ENCODE assay signal across 23 cellular contexts in the genomic region with DNA sequence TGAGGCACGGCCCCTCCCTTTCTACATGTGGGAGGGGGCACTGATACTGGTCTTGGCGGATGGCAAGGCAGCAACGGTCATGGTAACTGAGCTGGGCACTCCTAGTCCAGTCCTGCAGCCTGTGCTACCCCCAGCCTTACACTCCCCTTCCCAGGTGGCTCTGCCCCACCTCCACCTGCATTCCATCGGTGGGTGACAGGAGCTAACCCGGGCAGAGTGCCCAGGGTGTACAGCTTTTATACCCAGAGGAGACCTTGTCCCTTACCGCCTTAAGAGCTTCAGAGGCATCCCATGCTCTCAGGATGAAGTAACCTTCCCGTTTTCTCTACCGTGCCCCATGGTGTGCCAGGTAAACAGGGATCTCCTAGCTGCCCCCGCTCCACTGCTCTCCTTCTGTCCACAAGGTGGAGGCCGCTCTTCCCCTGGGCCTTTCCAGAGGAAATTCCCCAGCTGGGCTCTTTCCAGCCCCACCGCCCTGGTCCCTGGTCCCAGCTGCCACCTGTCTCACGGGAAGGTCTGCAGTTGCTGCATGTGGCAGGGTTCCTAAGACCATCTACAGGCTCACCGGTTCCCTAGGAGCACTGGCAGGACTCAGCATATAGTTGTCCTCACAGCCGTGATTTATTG. TPM values are rescaled to one million over a fixed set of nuclear protein-coding genes. Genes with fewer than 3 reads are reported as not detected.
DNase-seq lines count a peak whose midpoint lies in the region; ATAC-seq and TF ChIP-seq lines count a peak whose summit lies in the region.
"Had no signal": no experiment of that assay in that cellular context is flagged by ENCODE, and none has a peak within 500 bp of the region (broad histone marks: within the 10 kb centered on the region; RNA-seq: fewer than 3 reads in every experiment).

No MANE protein-coding gene starts in this region.

- H3K4me3 Mint-ChIP-seq in MCF 10A (ENCODE audit: unreplicated experiment) = no peak overlapping the region
- H3K4me3 Mint-ChIP-seq in nephron progenitor cell = no peak overlapping the region
- no peak overlapping the region for H3K4me3 Mint-ChIP-seq in T-helper 2 cell treated with Interferon-gamma antibody and Interleukin-4, amounts not matched to agents 5 μg/mL and 100 μg/mL, for 36 hours
- H3K4me3 Mint-ChIP-seq: activated naive CD8-positive, alpha-beta T cell; B cell; naive thymus-derived CD8-positive, alpha-beta T cell had no signal

- no peaks in the 10 kb centered on the region for H4K20me1 ChIP-seq in mammary epithelial cell (ENCODE audit: insufficient read depth, low read length)

- H3K4me3 ChIP-seq in mammary epithelial cell (replicated peaks in 1 of 3; ENCODE audit: insufficient read depth in 1 of 3, low read depth in 2 of 3, low read length in 3 of 3) = no peak overlapping the region
- no peak overlapping the region for H3K4me3 ChIP-seq in H7 (ENCODE audit: insufficient read depth, low read depth, low read length)
- H3K4me3 ChIP-seq: ovary, right lobe of liver, upper lobe of left lung had no signal

- dilution Hi-C loops in mammary epithelial cell (cut with HindIII; ENCODE audit: low sequenced_read_pairs) = loop anchor here (5.0 kb wide), 2 partner anchors 72 to 98 kb away; no protein-coding TSS in a partner anchor

- H3K27me3 Mint-ChIP-seq in MCF 10A (ENCODE audit: insufficient read depth, unreplicated experiment) (no peaks in the 10 kb centered on the region), nephron progenitor cell (ENCODE audit: low read depth, poor library complexity) (no peaks in the 10 kb centered on the region)
- no peaks in the 10 kb centered on the region for H3K27me3 Mint-ChIP-seq in T-helper 2 cell treated with Interferon-gamma antibody and Interleukin-4, amounts not matched to agents 5 μg/mL and 100 μg/mL, for 36 hours (ENCODE audit: low read depth)
- H3K27me3 Mint-ChIP-seq: activated naive CD8-positive, alpha-beta T cell; B cell; naive thymus-derived CD8-positive, alpha-beta T cell had no signal

- in situ Hi-C loops in mammary epithelial cell (cut with MboI; ENCODE audit: low sequenced_read_pairs in 2 of 2) = no loop called here

- H3K4me1 Mint-ChIP-seq in MCF 10A (ENCODE audit: insufficient read depth, unreplicated experiment) (no peaks in the 10 kb centered on the region), nephron progenitor cell (no peaks in the 10 kb centered on the region)
- no peaks in the 10 kb centered on the region for H3K4me1 Mint-ChIP-seq in T-helper 2 cell treated with Interferon-gamma antibody and Interleukin-4, amounts not matched to agents 5 μg/mL and 100 μg/mL, for 36 hours (ENCODE audit: low read depth)
- H3K4me1 Mint-ChIP-seq: naive thymus-derived CD8-positive, alpha-beta T cell had no signal

- H3K27ac Mint-ChIP-seq in MCF 10A (ENCODE audit: low read depth, unreplicated experiment) (peak overlapping the region; percentile 47), nephron progenitor cell (peak overlapping the region; percentile 55)
- H3K27ac Mint-ChIP-seq in T-helper 2 cell treated with Interferon-gamma antibody and Interleukin-4, amounts not matched to agents 5 μg/mL and 100 μg/mL, for 36 hours = no peak overlapping the region
- H3K27ac Mint-ChIP-seq: activated naive CD8-positive, alpha-beta T cell; B cell had no signal

- intact Hi-C loops in MCF 10A (cut with micrococcal nuclease) = no loop called here
- intact Hi-C loops in mammary epithelial cell (cut with micrococcal nuclease) = no loop called here

- 68% methylated on average over 12 of the region's 14 CpGs for WGBS in mammary epithelial cell (ENCODE audit: low coverage, missing lambda C conversion rate)

- H3K4me1 ChIP-seq in mammary epithelial cell (ENCODE audit: insufficient read depth, low read length) = no peaks in the 10 kb centered on the region
- H3K4me1 ChIP-seq: right lobe of liver, upper lobe of left lung had no signal

- TF ChIP-seq CTCF in MCF 10A (IDR thresholded peaks at IDR 0.05; ENCODE audit: unreplicated experiment) = no peak
- TF ChIP-seq CTCF in mammary epithelial cell (conservative IDR thresholded peaks at IDR 0.05 in 1 of 2, IDR thresholded peaks at IDR 0.05 in 1 of 2; ENCODE audit: extremely low read depth in 1 of 2, insufficient read depth in 1 of 2, low read depth in 1 of 2, low read length in 2 of 2) = no peak
- TF ChIP-seq CTCF in nephron progenitor cell (IDR thresholded peaks at IDR 0.05) = no peak

- H3K36me3 ChIP-seq in mammary epithelial cell (ENCODE audit: insufficient read depth, low read length) (peaks cover 4% of the 10 kb centered on the region), H7 (replicated peaks; ENCODE audit: control insufficient read depth, insufficient read depth, low read length) (peaks cover 8% of the 10 kb centered on the region)
- H3K36me3 ChIP-seq: ovary, right lobe of liver had no signal

- H3K36me3 Mint-ChIP-seq in MCF 10A (ENCODE audit: insufficient read depth, unreplicated experiment) (peaks cover 16% of the 10 kb centered on the region), nephron progenitor cell (ENCODE audit: low read depth) (peaks cover 33% of the 10 kb centered on the region)
- H3K36me3 Mint-ChIP-seq in T-helper 2 cell treated with Interferon-gamma antibody and Interleukin-4, amounts not matched to agents 5 μg/mL and 100 μg/mL, for 36 hours (ENCODE audit: low read depth) = peaks cover 27% of the 10 kb centered on the region

- CTCF ChIA-PET in MCF 10A (lab: Yijun Ruan, JAX) = no interaction called here
- CTCF ChIA-PET in mammary epithelial cell (lab: Charles Lee; ENCODE audit: low non-redundant PET) = no interaction called here

- no peak overlapping the region for H2AFZ ChIP-seq in mammary epithelial cell (ENCODE audit: low read depth, low read length)

- POLR2A ChIA-PET in MCF 10A (lab: Yijun Ruan, JAX) = no interaction called here

- H3K9me3 Mint-ChIP-seq in MCF 10A (ENCODE audit: unreplicated experiment) = no peaks in the 10 kb centered on the region
- H3K9me3 Mint-ChIP-seq in nephron progenitor cell = no peaks in the 10 kb centered on the region
- no peaks in the 10 kb centered on the region for H3K9me3 Mint-ChIP-seq in T-helper 2 cell treated with Interferon-gamma antibody and Interleukin-4, amounts not matched to agents 5 μg/mL and 100 μg/mL, for 36 hours
- H3K9me3 Mint-ChIP-seq: naive thymus-derived CD8-positive, alpha-beta T cell had no signal

- no peak for ATAC-seq in GM19452 (IDR thresholded peaks at IDR 0.05; ENCODE audit: unreplicated experiment)
- ATAC-seq: naive thymus-derived CD8-positive, alpha-beta T cell had no signal

- no peaks in the 10 kb centered on the region for H3K9me3 ChIP-seq in mammary epithelial cell (replicated peaks; ENCODE audit: insufficient read depth, low read length)
- H3K9me3 ChIP-seq: ovary, right lobe of liver, upper lobe of left lung had no signal

- DNase-seq in MCF 10A (ENCODE audit: unreplicated experiment) = no peak
- no peak for DNase-seq in mammary epithelial cell
- DNase-seq in nephron progenitor cell = no peak
- DNase-seq in H7 = no peak
- no peak for DNase-seq in T-helper 2 cell treated with Interferon-gamma antibody and Interleukin-4, amounts not matched to agents 5 μg/mL and 100 μg/mL, for 36 hours (ENCODE audit: low spot score)
- DNase-seq in SW 1271 (lab: John Stamatoyannopoulos, UW) = no peak
- DNase-seq: activated CD4-positive, alpha-beta T cell treated with anti-CD3 and anti-CD28 coated beads, Interleukin-2, amount 50 U/mL, for 48 hours; activated CD8-positive, alpha-beta memory T cell treated with anti-CD3 and anti-CD28 coated beads, Interleukin-2, amount 50 U/mL, for 4 hours; dermis blood vessel endothelial cell; DND-41; kidney glomerular epithelial cell; naive thymus-derived CD8-positive, alpha-beta T cell; NCI-H1048; NCI-H2029; NCI-H446 treated with DMSO at 0.1 percent for 48 hours; ovary; right lobe of liver; SIG-M5 had no signal

- H3K27me3 ChIP-seq in mammary epithelial cell (ENCODE audit: insufficient read depth, low read length) (no peaks in the 10 kb centered on the region), H7 (ENCODE audit: control insufficient read depth, insufficient read depth, low read length) (no peaks in the 10 kb centered on the region)
- H3K27me3 ChIP-seq: ovary, right lobe of liver, upper lobe of left lung had no signal

- H3K4me2 ChIP-seq in mammary epithelial cell (ENCODE audit: insufficient read depth, low read depth, low read length) = no peak overlapping the region

- H3K27ac ChIP-seq in mammary epithelial cell (ENCODE audit: insufficient read depth, low read depth, low read length) (no peak overlapping the region), cingulate gyrus (ENCODE audit: low read depth, low read length) (peak overlapping the region; percentile 29)
- H3K27ac ChIP-seq: ovary, right lobe of liver, upper lobe of left lung had no signal

- peaks cover 13% of the 10 kb centered on the region for H3K79me2 ChIP-seq in mammary epithelial cell (ENCODE audit: insufficient read depth, low read length)

- BruUV-seq in MCF 10A (replicated peaks; lab: Mats Ljungman, UMichigan) = no TSS peak
- BruUV-seq in mammary epithelial cell (replicated peaks; lab: Mats Ljungman, UMichigan) = no TSS peak

- no peak overlapping the region for H3K9ac ChIP-seq in mammary epithelial cell (ENCODE audit: insufficient read depth, low read length)

RNA-seq across cellular contexts. Expression of a gene that starts 20.5 kb away (rescaled TPM):
- total RNA-seq in MCF 10A (2022) (11.9 and 16.0 TPM in 2 replicates), mammary epithelial cell (10 to 100 TPM in 1 of 2 donors, 1 to 10 TPM in 1; 8.2 to 18.4 TPM)
- 13.9 TPM for polyA plus RNA-seq in mammary epithelial cell
- 36.4 TPM for polyA minus RNA-seq in mammary epithelial cell
- total RNA-seq in H7 (2014; rRNA removed; shearing (Covaris generic)) = 5.0 and 6.7 TPM in 2 replicates

RNA-seq across cellular contexts. Expression of a gene that starts 25.0 kb away (rescaled TPM):
- 12.7 and 19.0 TPM in 2 replicates for total RNA-seq in MCF 10A (2022)
- 10 to 100 TPM; 15.8 to 21.8 TPM for total RNA-seq in mammary epithelial cell
- polyA plus RNA-seq in mammary epithelial cell = 13.4 TPM
- polyA minus RNA-seq in mammary epithelial cell = 35.5 TPM
- 40.7 and 43.1 TPM in 2 replicates for total RNA-seq in H7 (2014; rRNA removed; shearing (Covaris generic))

RNA-seq across cellular contexts. Expression of a gene that starts 51.3 kb away (rescaled TPM):
- total RNA-seq in MCF 10A (2022) (52.0 and 52.8 TPM in 2 replicates), mammary epithelial cell (10 to 100 TPM; 35.1 to 36.0 TPM)
- polyA plus RNA-seq in mammary epithelial cell = 33.9 TPM
- polyA minus RNA-seq in mammary epithelial cell = 88.1 TPM
- total RNA-seq in H7 (2014; rRNA removed; shearing (Covaris generic)) = 34.0 and 37.4 TPM in 2 replicates
